8 cellular contexts compared by ENCODE assay signal in genomic region chr2:20050712-20051517, GRCh38. TPM values are rescaled to one million over a fixed set of nuclear protein-coding genes. Genes with fewer than 3 reads are reported as not detected.
DNase-seq lines count a peak whose midpoint lies in the region; ATAC-seq and TF ChIP-seq lines count a peak whose summit lies in the region.

No MANE protein-coding gene starts in this region.

- no peak overlapping the region for H3K4me3 Mint-ChIP-seq in GM23338
- H3K4me3 Mint-ChIP-seq in T-helper 2 cell treated with Interferon-gamma antibody and Interleukin-4, amounts not matched to agents 5 μg/mL and 100 μg/mL, for 36 hours = no peak overlapping the region

- H3K27ac Mint-ChIP-seq in GM23338 = no peak overlapping the region
- no peak overlapping the region for H3K27ac Mint-ChIP-seq in T-helper 2 cell treated with Interferon-gamma antibody and Interleukin-4, amounts not matched to agents 5 μg/mL and 100 μg/mL, for 36 hours

- no peak overlapping the region for H2AFZ ChIP-seq in GM23338

- H3K4me1 Mint-ChIP-seq in GM23338 = peaks cover 16% of the 10 kb centered on the region
- peaks cover 20% of the 10 kb centered on the region for H3K4me1 Mint-ChIP-seq in T-helper 2 cell treated with Interferon-gamma antibody and Interleukin-4, amounts not matched to agents 5 μg/mL and 100 μg/mL, for 36 hours (ENCODE audit: low read depth)

- peak; percentile 36 for DNase-seq in NCI-H2196 (lab: John Stamatoyannopoulos, UW; ENCODE audit: unreplicated experiment)
- no peak for DNase-seq in NCI-H2196 treated with DMSO at 0.1 percent for 48 hours (lab: John Stamatoyannopoulos, UW; ENCODE audit: unreplicated experiment)
- peak; percentile 73 for DNase-seq in GM23338 (ENCODE audit: low spot score)
- peak; percentile 50 to 58 for DNase-seq in Kasumi-1 (lab: John Stamatoyannopoulos, UW)
- peak; percentile 32 for DNase-seq in T-helper 2 cell treated with Interferon-gamma antibody and Interleukin-4, amounts not matched to agents 5 μg/mL and 100 μg/mL, for 36 hours (ENCODE audit: low spot score)
- DNase-seq in effector CD4-positive, alpha-beta T cell = peak; percentile 4
- DNase-seq in right lobe of liver = peak; percentile 53 to 74 (median 68)
- peak; percentile 41 for DNase-seq in stomach

- H3K36me3 ChIP-seq in GM23338 (ENCODE audit: insufficient read depth) = no peaks in the 10 kb centered on the region
- H3K36me3 ChIP-seq in right lobe of liver = no peaks in the 10 kb centered on the region
- H3K36me3 ChIP-seq in stomach = no peaks in the 10 kb centered on the region

- peaks cover 51% of the 10 kb centered on the region for H3K79me2 ChIP-seq in GM23338 (replicated peaks; ENCODE audit: insufficient read depth)

- no peaks in the 10 kb centered on the region for H3K36me3 Mint-ChIP-seq in GM23338 (ENCODE audit: low read depth)
- H3K36me3 Mint-ChIP-seq in T-helper 2 cell treated with Interferon-gamma antibody and Interleukin-4, amounts not matched to agents 5 μg/mL and 100 μg/mL, for 36 hours (ENCODE audit: low read depth) = no peaks in the 10 kb centered on the region

- H4K20me1 ChIP-seq in GM23338 (replicated peaks; ENCODE audit: insufficient read depth) = peaks cover under 1% of the 10 kb centered on the region; the same call in 1 of the 2 replicates

- H3K9me3 ChIP-seq in right lobe of liver (no peaks in the 10 kb centered on the region), stomach (no peaks in the 10 kb centered on the region)

- H3K27me3 ChIP-seq in GM23338 (ENCODE audit: insufficient read depth) (no peaks in the 10 kb centered on the region), right lobe of liver (no peaks in the 10 kb centered on the region), stomach (peaks cover 0 to 5% (median 0%) of the 10 kb centered on the region in 3 donors)

- H3K4me3 ChIP-seq in GM23338 (peak overlapping the region; percentile 82), right lobe of liver (peak overlapping the region; percentile 69 to 82 (median 70)), stomach (peak overlapping the region; percentile 61 to 87 (median 77))

- peak; percentile 45 for ATAC-seq in GM23338
- ATAC-seq in right lobe of liver = peak; percentile 37 to 48 (median 45)

- peaks cover 5% of the 10 kb centered on the region for H3K27me3 Mint-ChIP-seq in GM23338 (ENCODE audit: insufficient read depth, low read depth, poor library complexity)
- peaks cover 13% of the 10 kb centered on the region for H3K27me3 Mint-ChIP-seq in T-helper 2 cell treated with Interferon-gamma antibody and Interleukin-4, amounts not matched to agents 5 μg/mL and 100 μg/mL, for 36 hours (ENCODE audit: low read depth)

- TF ChIP-seq POLR2A in right lobe of liver (IDR thresholded peaks at IDR 0.05) (peak; percentile 16), stomach (IDR thresholded peaks at IDR 0.05) (no peak)

- no peaks in the 10 kb centered on the region for H3F3A ChIP-seq in GM23338 (replicated peaks; ENCODE audit: low read depth)

- no peaks in the 10 kb centered on the region for H3K9me3 Mint-ChIP-seq in GM23338
- no peaks in the 10 kb centered on the region for H3K9me3 Mint-ChIP-seq in T-helper 2 cell treated with Interferon-gamma antibody and Interleukin-4, amounts not matched to agents 5 μg/mL and 100 μg/mL, for 36 hours

- H3K27ac ChIP-seq in GM23338 (ENCODE audit: low read depth) (peak overlapping the region; percentile 80), right lobe of liver (peak overlapping the region; percentile 93 to 97 (median 97)), stomach (peak overlapping the region; percentile 89 to 99 (median 98))

- H3K9me2 ChIP-seq in GM23338 (ENCODE audit: insufficient read depth) = no peaks in the 10 kb centered on the region

- 0% methylated on average over 33 of the region's 44 CpGs for WGBS in right lobe of liver (ENCODE audit: insufficient coverage, low coverage, low lambda C conversion rate, missing lambda C conversion rate)
- WGBS in stomach, 5 donors = 0 to 1% (median 0%) methylated on average over 35 to 44 of the region's 44 CpGs

- no peak for TF ChIP-seq EP300 in stomach (IDR thresholded peaks at IDR 0.05)

- peaks cover 14% of the 10 kb centered on the region for H3K4me1 ChIP-seq in GM23338 (ENCODE audit: insufficient read depth)
- H3K4me1 ChIP-seq in right lobe of liver = peaks cover 0 to 37% (median 10%) of the 10 kb centered on the region in 4 donors
- peaks cover 16 to 50% (median 34%) of the 10 kb centered on the region in 4 donors for H3K4me1 ChIP-seq in stomach

- TF ChIP-seq CTCF in GM23338 (conservative IDR thresholded peaks at IDR 0.05; ENCODE audit: low read depth in 2 of 2) (peak in 1 of 2 experiments; percentile 38; a peak in 2 of 4 replicates), right lobe of liver (IDR thresholded peaks at IDR 0.05) (peak in 3 of 4 donors; percentile 13 to 22 (median 17)), stomach (IDR thresholded peaks at IDR 0.05) (no peak)

- intact Hi-C loops in right lobe of liver (cut with DNase I) (no loop called here), stomach (cut with DNase I; ENCODE audit: low total_unique reads) (no loop called here)

- peak overlapping the region; percentile 94 for H3K4me2 ChIP-seq in GM23338

TF ChIP-seq in GM23338, 12 proteins besides CTCF, POLR2A, EP300 and RAD21:
- no peak for TF ChIP-seq ETS1 (IDR thresholded peaks at IDR 0.05)

RNA-seq across cellular contexts. Expression of gene LAPTM4A, which starts 0.5 kb away (rescaled TPM):
- total RNA-seq in GM23338 (2014; rRNA removed; shearing (Covaris generic)) = 123 and 157 TPM in 2 replicates
- 199 and 214 TPM in 2 replicates for polyA plus RNA-seq in GM23338 (2016; fragmentation: Nextera tagmentation; extraction: Ambion mirVana)
- total RNA-seq in right lobe of liver = 100 to 1,000 TPM in 4 of 6 experiments, 10 to 100 TPM in 2; 80.0 to 143 (median 126) TPM
- 100 to 1,000 TPM in 2 of 5 donors, 10 to 100 TPM in 3; 38.5 to 238 (median 79.9) TPM for total RNA-seq in stomach
- polyA plus RNA-seq in stomach = 100 to 1,000 TPM in 2 of 3 donors, 10 to 100 TPM in 1; 77.6 to 123 (median 121) TPM

RNA-seq across cellular contexts. Expression of gene MATN3, which starts 38.4 kb away (rescaled TPM):
- 6.4 and 7.0 TPM in 2 replicates for total RNA-seq in GM23338 (2014; rRNA removed; shearing (Covaris generic))
- polyA plus RNA-seq in GM23338 (2016; fragmentation: Nextera tagmentation; extraction: Ambion mirVana) (4.4 and 4.6 TPM in 2 replicates), stomach (under 1 TPM in 2 of 3 donors, not detected in 1; 0.53 to 0.87 TPM)
- total RNA-seq in right lobe of liver (not detected), stomach (1 to 10 TPM in 2 of 5 donors, under 1 TPM in 1, not detected in 2; 0.58 to 7.0 (median 1.2) TPM)

Comparison
In these comparisons a context has a peak if more than half of its experiments do, and no peak if none do; other contexts are left out.
1. CTCF ChIP-seq: peak in right lobe of liver (3 of 4); none in stomach (0 of 7).
2. Peak in every context shown above with its lines, with median percentiles within 50 percentile points of each other: H3K27ac ChIP-seq and H3K4me3 ChIP-seq.